In the genomic region with DNA sequence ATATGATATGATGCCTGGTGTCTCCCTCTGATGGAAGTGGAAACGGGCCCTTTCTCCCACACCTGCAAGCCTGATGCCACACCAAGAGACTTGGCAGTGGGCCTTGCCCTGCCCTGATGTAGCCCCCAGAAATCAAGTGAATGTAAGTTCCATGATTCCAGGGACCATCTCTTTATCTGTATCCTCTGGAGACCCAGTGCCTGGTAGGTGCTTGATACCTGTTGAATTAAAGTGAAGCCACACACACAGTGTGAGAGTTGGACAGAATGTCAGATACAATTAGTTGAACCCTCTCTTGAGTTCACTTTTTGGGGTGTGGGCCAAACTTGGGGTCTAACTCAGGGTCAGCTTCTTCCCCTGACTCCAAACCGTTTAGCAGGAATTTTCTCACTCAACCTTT, we compare ENCODE assay signal across 14 cellular contexts. TPM values are rescaled to one million over a fixed set of nuclear protein-coding genes. Genes with fewer than 3 reads are reported as not detected.
DNase-seq lines count a peak whose midpoint lies in the region; ATAC-seq, FAIRE-seq and TF ChIP-seq lines count a peak whose summit lies in the region.
"Had no signal": no experiment of that assay in that cellular context is flagged by ENCODE, and none has a peak within 500 bp of the region (broad histone marks: within the 10 kb centered on the region; RNA-seq: fewer than 3 reads in every experiment).

No MANE protein-coding gene starts in this region.

- H3K9me3 ChIP-seq in thyroid gland (no peaks in the 10 kb centered on the region), SJCRH30 (replicated peaks) (no peaks in the 10 kb centered on the region)
- H3K9me3 ChIP-seq: prostate gland, upper lobe of left lung had no signal

- H3K27ac Mint-ChIP-seq in T-helper 1 cell treated with Interleukin-12 subunit alpha and Interleukin-12 subunit beta and Interleukin-4 antibody, amounts not matched to agents 30 μg/mL and 1 μg/mL, for 36 hours, result peak overlapping the region; percentile 82
- peak overlapping the region; percentile 55 for H3K27ac Mint-ChIP-seq in activated CD4-positive, alpha-beta memory T cell treated with anti-CD3 and anti-CD28 coated beads for 36 hours
- H3K27ac Mint-ChIP-seq in endothelial cell (ENCODE audit: unreplicated experiment), result peak overlapping the region; percentile 7

- 67 to 72% methylated on average over 2 of the region's 2 CpGs for WGBS in thyroid gland, 2 donors

- H3K27ac ChIP-seq in thyroid gland, result no peak overlapping the region
- no peak overlapping the region for H3K27ac ChIP-seq in SJCRH30
- H3K27ac ChIP-seq: prostate gland, upper lobe of left lung had no signal

- no peaks in the 10 kb centered on the region for H3K9me3 Mint-ChIP-seq in T-helper 1 cell treated with Interleukin-12 subunit alpha and Interleukin-12 subunit beta and Interleukin-4 antibody, amounts not matched to agents 30 μg/mL and 1 μg/mL, for 36 hours
- no peaks in the 10 kb centered on the region for H3K9me3 Mint-ChIP-seq in activated CD4-positive, alpha-beta memory T cell treated with anti-CD3 and anti-CD28 coated beads for 36 hours
- no peaks in the 10 kb centered on the region for H3K9me3 Mint-ChIP-seq in endothelial cell (ENCODE audit: unreplicated experiment)

- H3K36me3 ChIP-seq in thyroid gland (peaks cover 1 to 4% of the 10 kb centered on the region in 2 donors), SJCRH30 (no peaks in the 10 kb centered on the region)
- H3K36me3 ChIP-seq: prostate gland, upper lobe of left lung had no signal

- POLR2A ChIA-PET in activated CD4-positive, alpha-beta memory T cell treated with anti-CD3 and anti-CD28 coated beads for 36 hours (lab: Charles Lee), result interaction anchor here (0.8 to 10.6 kb wide), 5 partner anchors 11 to 171 kb away, joined by 4 to 131 read pairs (median 13); a partner anchor contains a TSS

- H3K4me1 ChIP-seq in thyroid gland (peaks cover 12 to 14% of the 10 kb centered on the region in 2 donors), SJCRH30 (no peaks in the 10 kb centered on the region)

- intact Hi-C loops in activated CD4-positive, alpha-beta memory T cell treated with anti-CD3 and anti-CD28 coated beads for 36 hours (cut with micrococcal nuclease), result no loop called here
- intact Hi-C loops in thyroid gland (cut with DNase I), result no loop called here

- TF ChIP-seq POLR2A in GM12891 (IDR thresholded peaks at IDR 0.05; ENCODE audit: low read depth, low read length), result no peak; the same call in none of the 2 replicates
- no peak for TF ChIP-seq POLR2A in thyroid gland (IDR thresholded peaks at IDR 0.05)
- no peak for TF ChIP-seq POLR2A in GM18505 (IDR thresholded peaks at IDR 0.05; ENCODE audit: borderline replicate concordance, extremely low read depth, insufficient read depth, insufficient read length)

- DNase-seq in T-helper 1 cell (no peak), GM12891 (ENCODE audit: insufficient read length, low spot score) (no peak), endothelial cell (ENCODE audit: low spot score) (no peak), thyroid gland (no peak), SJCRH30 (no peak)
- no peak for DNase-seq in activated CD4-positive, alpha-beta memory T cell treated with anti-CD3 and anti-CD28 coated beads for 36 hours
- DNase-seq: activated CD4-positive, CD25-positive, alpha-beta regulatory T cell treated with anti-CD3 and anti-CD28 coated beads, Interleukin-2, amount 50 U/mL, for 72 hours; C1 segment of cervical spinal cord; DND-41; NCI-H2171; upper lobe of left lung had no signal

- ATAC-seq in GM18505 (IDR thresholded peaks at IDR 0.05; ENCODE audit: unreplicated experiment), result no peak

- no peaks in the 10 kb centered on the region for H3K27me3 Mint-ChIP-seq in T-helper 1 cell treated with Interleukin-12 subunit alpha and Interleukin-12 subunit beta and Interleukin-4 antibody, amounts not matched to agents 30 μg/mL and 1 μg/mL, for 36 hours (ENCODE audit: low read depth)
- no peaks in the 10 kb centered on the region for H3K27me3 Mint-ChIP-seq in activated CD4-positive, alpha-beta memory T cell treated with anti-CD3 and anti-CD28 coated beads for 36 hours
- H3K27me3 Mint-ChIP-seq in endothelial cell (ENCODE audit: unreplicated experiment), result peaks cover 5% of the 10 kb centered on the region

- FAIRE-seq in GM12891 (lab: Jason Lieb, UNC), result peak; percentile 51

- CTCF ChIA-PET in activated CD4-positive, alpha-beta memory T cell treated with anti-CD3 and anti-CD28 coated beads for 36 hours (lab: Charles Lee), result interaction anchor here (1.3 to 2.2 kb wide), 2 partner anchors 80 to 114 kb away, joined by 3 to 9 read pairs; a partner anchor contains a TSS

- H3K4me1 Mint-ChIP-seq in T-helper 1 cell treated with Interleukin-12 subunit alpha and Interleukin-12 subunit beta and Interleukin-4 antibody, amounts not matched to agents 30 μg/mL and 1 μg/mL, for 36 hours (ENCODE audit: low read depth), result peaks cover 48% of the 10 kb centered on the region
- H3K4me1 Mint-ChIP-seq in activated CD4-positive, alpha-beta memory T cell treated with anti-CD3 and anti-CD28 coated beads for 36 hours (ENCODE audit: low read depth), result peaks cover 72% of the 10 kb centered on the region
- peaks cover 28% of the 10 kb centered on the region for H3K4me1 Mint-ChIP-seq in endothelial cell (ENCODE audit: unreplicated experiment)

- TF ChIP-seq CTCF in endothelial cell (IDR thresholded peaks at IDR 0.05; ENCODE audit: unreplicated experiment) (no peak), thyroid gland (IDR thresholded peaks at IDR 0.05) (no peak)

- H3K27me3 ChIP-seq in thyroid gland (no peaks in the 10 kb centered on the region), SJCRH30 (no peaks in the 10 kb centered on the region)
- H3K27me3 ChIP-seq: upper lobe of left lung had no signal

- no peak overlapping the region for H3K4me3 ChIP-seq in thyroid gland (replicated peaks in 1 of 3)
- H3K4me3 ChIP-seq in SJCRH30, result no peak overlapping the region
- H3K4me3 ChIP-seq: prostate gland, upper lobe of left lung had no signal

- peaks cover 3% of the 10 kb centered on the region for H3K36me3 Mint-ChIP-seq in T-helper 1 cell treated with Interleukin-12 subunit alpha and Interleukin-12 subunit beta and Interleukin-4 antibody, amounts not matched to agents 30 μg/mL and 1 μg/mL, for 36 hours (ENCODE audit: low read depth)
- H3K36me3 Mint-ChIP-seq in activated CD4-positive, alpha-beta memory T cell treated with anti-CD3 and anti-CD28 coated beads for 36 hours, result peaks cover 11% of the 10 kb centered on the region
- H3K36me3 Mint-ChIP-seq in endothelial cell (ENCODE audit: low read depth, unreplicated experiment), result peaks cover 9% of the 10 kb centered on the region

- no peak overlapping the region for H3K4me3 Mint-ChIP-seq in T-helper 1 cell treated with Interleukin-12 subunit alpha and Interleukin-12 subunit beta and Interleukin-4 antibody, amounts not matched to agents 30 μg/mL and 1 μg/mL, for 36 hours
- H3K4me3 Mint-ChIP-seq in activated CD4-positive, alpha-beta memory T cell treated with anti-CD3 and anti-CD28 coated beads for 36 hours, result peak overlapping the region; percentile 20
- H3K4me3 Mint-ChIP-seq in endothelial cell (ENCODE audit: unreplicated experiment), result no peak overlapping the region

TF ChIP-seq in GM12891, 5 proteins besides CTCF, POLR2A, EP300 and RAD21:
- TF ChIP-seq SPI1 (IDR thresholded peaks at IDR 0.05; ENCODE audit: low read depth, low read length) (no peak), PAX5 (IDR thresholded peaks at IDR 0.05; ENCODE audit: insufficient read depth, low read length, severe bottlenecking) (no peak), TAF1 (IDR thresholded peaks at IDR 0.05; ENCODE audit: low read depth, low read length) (no peak), POLR2AphosphoS5 (IDR thresholded peaks at IDR 0.05; ENCODE audit: low read depth, low read length) (no peak), POU2F2 (IDR thresholded peaks at IDR 0.05; ENCODE audit: low read depth, low read length) (no peak)

RNA-seq across cellular contexts. Expression of a gene that starts 4.8 kb away (rescaled TPM):
- 41.4 TPM for polyA plus RNA-seq in GM12891 (2012; ENCODE audit: low read depth, missing spikeins)
- 10 to 100 TPM; 62.1 to 66.4 TPM for total RNA-seq in activated CD4-positive, alpha-beta memory T cell treated with anti-CD3 and anti-CD28 coated beads for 36 hours
- total RNA-seq in endothelial cell (ENCODE audit: unreplicated experiment), result 76.4 TPM
- 10 to 100 TPM; 14.9 to 19.9 (median 17.4) TPM for total RNA-seq in thyroid gland
- 25.4 and 27.6 TPM in 2 replicates for total RNA-seq in SJCRH30 (2014; rRNA removed; shearing (Covaris generic))

Comparison
In these comparisons a context has a peak if more than half of its experiments do, and no peak if none do; other contexts are left out.
1. H3K27ac Mint-ChIP-seq: peak in every context shown above with its lines; median percentile 82 in T-helper 1 cell treated with Interleukin-12 subunit alpha and Interleukin-12 subunit beta and Interleukin-4 antibody, amounts not matched to agents 30 μg/mL and 1 μg/mL, for 36 hours; 55 in activated CD4-positive, alpha-beta memory T cell treated with anti-CD3 and anti-CD28 coated beads for 36 hours; 7 in endothelial cell.